1 cellular context compared by ENCODE assay signal in genomic region chr7:151080522-151081169, GRCh38.
TF ChIP-seq lines count a peak whose summit lies in the region.

A gene with protein sequence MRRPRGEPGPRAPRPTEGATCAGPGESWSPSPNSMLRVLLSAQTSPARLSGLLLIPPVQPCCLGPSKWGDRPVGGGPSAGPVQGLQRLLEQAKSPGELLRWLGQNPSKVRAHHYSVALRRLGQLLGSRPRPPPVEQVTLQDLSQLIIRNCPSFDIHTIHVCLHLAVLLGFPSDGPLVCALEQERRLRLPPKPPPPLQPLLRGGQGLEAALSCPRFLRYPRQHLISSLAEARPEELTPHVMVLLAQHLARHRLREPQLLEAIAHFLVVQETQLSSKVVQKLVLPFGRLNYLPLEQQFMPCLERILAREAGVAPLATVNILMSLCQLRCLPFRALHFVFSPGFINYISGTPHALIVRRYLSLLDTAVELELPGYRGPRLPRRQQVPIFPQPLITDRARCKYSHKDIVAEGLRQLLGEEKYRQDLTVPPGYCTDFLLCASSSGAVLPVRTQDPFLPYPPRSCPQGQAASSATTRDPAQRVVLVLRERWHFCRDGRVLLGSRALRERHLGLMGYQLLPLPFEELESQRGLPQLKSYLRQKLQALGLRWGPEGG (minus strand): TSS chr7:151080809. CDS start chr7:151080766, 43 bp downstream.

TF ChIP-seq in K562, 482 proteins besides CTCF, POLR2A, EP300 and RAD21 (continued from another document and continues in another):
- peak; percentile 74 for TF ChIP-seq PRDM10 (IDR thresholded peaks at IDR 0.05; ENCODE audit: partially characterized antibody)
- TF ChIP-seq RCOR1 (IDR thresholded peaks at IDR 0.05; ENCODE audit: borderline replicate concordance in 1 of 2, low read depth in 2 of 2, low read length in 2 of 2): peak in 1 of 2 experiments; percentile 25; a peak in 1 of 4 replicates
- TF ChIP-seq, protein P1, sequence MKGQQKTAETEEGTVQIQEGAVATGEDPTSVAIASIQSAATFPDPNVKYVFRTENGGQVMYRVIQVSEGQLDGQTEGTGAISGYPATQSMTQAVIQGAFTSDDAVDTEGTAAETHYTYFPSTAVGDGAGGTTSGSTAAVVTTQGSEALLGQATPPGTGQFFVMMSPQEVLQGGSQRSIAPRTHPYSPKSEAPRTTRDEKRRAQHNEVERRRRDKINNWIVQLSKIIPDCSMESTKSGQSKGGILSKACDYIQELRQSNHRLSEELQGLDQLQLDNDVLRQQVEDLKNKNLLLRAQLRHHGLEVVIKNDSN (CRISPR knock-in tag; IDR thresholded peaks at IDR 0.05): no peak
- TF ChIP-seq FOXJ2 (tag; IDR thresholded peaks at IDR 0.05): peak; percentile 15; the same call in 1 of the 2 replicates
- TF ChIP-seq TRIM24 (IDR thresholded peaks at IDR 0.05): no peak
- peak; percentile 44; the same call in 1 of the 2 replicates for TF ChIP-seq ZNF436 (CRISPR knock-in tag; IDR thresholded peaks at IDR 0.05)
- 0 out of 2 replicates have a peak, but pooled peaks have one; percentile 18 for TF ChIP-seq MXI1 (IDR thresholded peaks at IDR 0.05; ENCODE audit: low read depth, low read length)
- TF ChIP-seq HIVEP1 (CRISPR knock-in tag; IDR thresholded peaks at IDR 0.05): 0 out of 2 replicates have a peak, but pooled peaks have one; percentile 28
- TF ChIP-seq NR2C1 (IDR thresholded peaks at IDR 0.05): no peak
- no peak for TF ChIP-seq NR2C1 (tag; IDR thresholded peaks at IDR 0.05)
- TF ChIP-seq ZC3H8 (IDR thresholded peaks at IDR 0.05): no peak
- TF ChIP-seq NR2F6 (CRISPR knock-in tag; IDR thresholded peaks at IDR 0.05): 0 out of 2 replicates have a peak, but pooled peaks have one; percentile 81
- no peak for TF ChIP-seq ZNF316 (IDR thresholded peaks at IDR 0.05)
- peak; percentile 6; the same call in 1 of the 2 replicates for TF ChIP-seq RREB1 (CRISPR knock-in tag; IDR thresholded peaks at IDR 0.05)
- TF ChIP-seq ELF4 (CRISPR knock-in tag; IDR thresholded peaks at IDR 0.05): no peak
- TF ChIP-seq, protein P2, sequence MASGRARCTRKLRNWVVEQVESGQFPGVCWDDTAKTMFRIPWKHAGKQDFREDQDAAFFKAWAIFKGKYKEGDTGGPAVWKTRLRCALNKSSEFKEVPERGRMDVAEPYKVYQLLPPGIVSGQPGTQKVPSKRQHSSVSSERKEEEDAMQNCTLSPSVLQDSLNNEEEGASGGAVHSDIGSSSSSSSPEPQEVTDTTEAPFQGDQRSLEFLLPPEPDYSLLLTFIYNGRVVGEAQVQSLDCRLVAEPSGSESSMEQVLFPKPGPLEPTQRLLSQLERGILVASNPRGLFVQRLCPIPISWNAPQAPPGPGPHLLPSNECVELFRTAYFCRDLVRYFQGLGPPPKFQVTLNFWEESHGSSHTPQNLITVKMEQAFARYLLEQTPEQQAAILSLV (tag; IDR thresholded peaks at IDR 0.05): no peak
- TF ChIP-seq HDAC6 (IDR thresholded peaks at IDR 0.05; ENCODE audit: low read depth, low read length): 0 out of 2 replicates have a peak, but pooled peaks have one; percentile 25
- TF ChIP-seq MCM3 (IDR thresholded peaks at IDR 0.05): no peak
- peak in 1 of 2 experiments; percentile 23; a peak in 2 of 4 replicates for TF ChIP-seq HDAC1 (IDR thresholded peaks at IDR 0.05)
- TF ChIP-seq ZNF76 (CRISPR knock-in tag; IDR thresholded peaks at IDR 0.05; ENCODE audit: borderline replicate concordance): peak; percentile 82; the same call in 1 of the 2 replicates
- TF ChIP-seq MYC (IDR thresholded peaks at IDR 0.05; ENCODE audit: low read depth, low read length): peak; percentile 72
- TF ChIP-seq MYC (CRISPR knock-in tag; IDR thresholded peaks at IDR 0.05; ENCODE audit: borderline replicate concordance, low read depth): no peak
- 0 out of 2 replicates have a peak, but pooled peaks have one; percentile 67 for TF ChIP-seq SRSF1 (IDR thresholded peaks at IDR 0.05; ENCODE audit: low read depth, low read length)
- peak; percentile 97 for TF ChIP-seq CCNT2 (IDR thresholded peaks at IDR 0.05; ENCODE audit: borderline replicate concordance, extremely low read depth, insufficient read length, low read depth, low read length)
- TF ChIP-seq ZNF143 (CRISPR knock-in tag; IDR thresholded peaks at IDR 0.05): peak; percentile 82
- TF ChIP-seq STAT5B (CRISPR knock-in tag; IDR thresholded peaks at IDR 0.05): peak; percentile 8; the same call in 1 of the 2 replicates
- TF ChIP-seq CGGBP1 (CRISPR knock-in tag; IDR thresholded peaks at IDR 0.05): peak; percentile 75; the same call in 1 of the 2 replicates
- TF ChIP-seq ARID1B (IDR thresholded peaks at IDR 0.05): no peak
- TF ChIP-seq ZNF133 (CRISPR knock-in tag; IDR thresholded peaks at IDR 0.05): no peak
- TF ChIP-seq GABPB1 (CRISPR knock-in tag; IDR thresholded peaks at IDR 0.05): peak; percentile 73; the same call in 1 of the 2 replicates
- TF ChIP-seq, protein P3, sequence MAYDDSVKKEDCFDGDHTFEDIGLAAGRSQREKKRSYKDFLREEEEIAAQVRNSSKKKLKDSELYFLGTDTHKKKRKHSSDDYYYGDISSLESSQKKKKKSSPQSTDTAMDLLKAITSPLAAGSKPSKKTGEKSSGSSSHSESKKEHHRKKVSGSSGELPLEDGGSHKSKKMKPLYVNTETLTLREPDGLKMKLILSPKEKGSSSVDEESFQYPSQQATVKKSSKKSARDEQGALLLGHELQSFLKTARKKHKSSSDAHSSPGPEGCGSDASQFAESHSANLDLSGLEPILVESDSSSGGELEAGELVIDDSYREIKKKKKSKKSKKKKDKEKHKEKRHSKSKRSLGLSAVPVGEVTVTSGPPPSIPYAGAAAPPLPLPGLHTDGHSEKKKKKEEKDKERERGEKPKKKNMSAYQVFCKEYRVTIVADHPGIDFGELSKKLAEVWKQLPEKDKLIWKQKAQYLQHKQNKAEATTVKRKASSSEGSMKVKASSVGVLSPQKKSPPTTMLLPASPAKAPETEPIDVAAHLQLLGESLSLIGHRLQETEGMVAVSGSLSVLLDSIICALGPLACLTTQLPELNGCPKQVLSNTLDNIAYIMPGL (CRISPR knock-in tag; IDR thresholded peaks at IDR 0.05): peak; percentile 64; the same call in 1 of the 2 replicates
- TF ChIP-seq, protein P4, sequence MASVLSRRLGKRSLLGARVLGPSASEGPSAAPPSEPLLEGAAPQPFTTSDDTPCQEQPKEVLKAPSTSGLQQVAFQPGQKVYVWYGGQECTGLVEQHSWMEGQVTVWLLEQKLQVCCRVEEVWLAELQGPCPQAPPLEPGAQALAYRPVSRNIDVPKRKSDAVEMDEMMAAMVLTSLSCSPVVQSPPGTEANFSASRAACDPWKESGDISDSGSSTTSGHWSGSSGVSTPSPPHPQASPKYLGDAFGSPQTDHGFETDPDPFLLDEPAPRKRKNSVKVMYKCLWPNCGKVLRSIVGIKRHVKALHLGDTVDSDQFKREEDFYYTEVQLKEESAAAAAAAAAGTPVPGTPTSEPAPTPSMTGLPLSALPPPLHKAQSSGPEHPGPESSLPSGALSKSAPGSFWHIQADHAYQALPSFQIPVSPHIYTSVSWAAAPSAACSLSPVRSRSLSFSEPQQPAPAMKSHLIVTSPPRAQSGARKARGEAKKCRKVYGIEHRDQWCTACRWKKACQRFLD (CRISPR knock-in tag; IDR thresholded peaks at IDR 0.05): no peak
- peak; percentile 90 for TF ChIP-seq GMEB1 (CRISPR knock-in tag; IDR thresholded peaks at IDR 0.05)
- peak; percentile 74 for TF ChIP-seq LCOR (CRISPR knock-in tag; IDR thresholded peaks at IDR 0.05)
